16 cellular contexts compared by ENCODE assay signal in the genomic region with DNA sequence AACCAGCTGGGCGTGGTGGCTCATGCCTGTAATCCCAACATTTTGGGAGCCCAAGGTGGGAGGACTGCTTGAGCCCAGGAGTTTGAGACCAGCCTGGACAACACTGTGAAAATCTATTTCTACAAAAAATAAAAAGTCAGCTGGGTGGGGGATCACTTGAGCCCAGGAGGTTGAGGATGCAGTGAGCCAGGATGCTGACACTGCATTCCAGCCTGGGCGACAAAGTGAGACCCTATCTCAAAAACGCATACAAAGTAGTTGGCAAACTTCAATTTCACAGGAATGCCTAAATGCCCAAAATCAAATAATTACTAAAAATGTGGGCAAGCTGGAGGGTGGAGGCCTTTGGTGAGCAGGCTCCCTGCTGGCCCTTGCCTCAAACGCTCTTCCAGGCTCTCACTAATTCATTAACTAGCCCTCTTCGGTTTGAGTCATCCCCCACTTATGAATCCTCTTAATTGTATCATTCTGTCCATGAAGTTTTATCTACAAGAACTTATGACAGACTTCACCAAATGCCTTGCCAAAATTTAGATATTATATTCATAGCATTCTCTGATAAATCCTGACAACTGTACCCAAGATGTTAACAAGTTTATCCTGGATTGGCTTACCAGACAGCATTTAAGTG.
DNase-seq lines count a peak whose midpoint lies in the region; ATAC-seq and TF ChIP-seq lines count a peak whose summit lies in the region.
"Had no signal": no experiment of that assay in that cellular context is flagged by ENCODE, and none has a peak within 500 bp of the region (broad histone marks: within the 10 kb centered on the region; RNA-seq: fewer than 3 reads in every experiment).

No MANE protein-coding gene starts in this region.

- H4K20me1 ChIP-seq in BLaER1 treated with 17β-estradiol and CSF1 and Interleukin-3, amounts not matched to agents 10 nM and 100 nM, result no peaks in the 10 kb centered on the region

- 81 to 82% methylated on average over 5 of the region's 5 CpGs for WGBS in lower leg skin, 2 donors

- H3K4me2 ChIP-seq in BLaER1 treated with 17β-estradiol and CSF1 and Interleukin-3, amounts not matched to agents 10 nM and 100 nM, result peak overlapping the region; percentile 39 to 95 (median 69); a peak in 20 of 22 replicates

- H3K4me3 Mint-ChIP-seq in osteocyte (ENCODE audit: unreplicated experiment), result no peak overlapping the region
- H3K4me3 Mint-ChIP-seq: CD8-positive, alpha-beta memory T cell; H9; naive B cell had no signal

- peaks cover 17% of the 10 kb centered on the region for H3K36me3 Mint-ChIP-seq in osteocyte (ENCODE audit: unreplicated experiment)

- peaks cover 3% of the 10 kb centered on the region for H3K9me3 Mint-ChIP-seq in osteocyte (ENCODE audit: unreplicated experiment)
- H3K9me3 Mint-ChIP-seq: CD8-positive, alpha-beta memory T cell had no signal

- peak overlapping the region; percentile 97 for H3K27ac Mint-ChIP-seq in osteocyte (ENCODE audit: unreplicated experiment)

- H3K27me3 Mint-ChIP-seq in osteocyte (ENCODE audit: unreplicated experiment), result no peaks in the 10 kb centered on the region
- H3K27me3 Mint-ChIP-seq: CD8-positive, alpha-beta memory T cell; naive B cell had no signal

- no peak for TF ChIP-seq POLR2A in lower leg skin (IDR thresholded peaks at IDR 0.05)

- H3K27me3 ChIP-seq in BLaER1 treated with 17β-estradiol and CSF1 and Interleukin-3, amounts not matched to agents 10 nM and 100 nM, result no peaks in the 10 kb centered on the region
- H3K27me3 ChIP-seq in adipocyte (replicated peaks; ENCODE audit: control insufficient read depth, insufficient read depth, low read length), result no peaks in the 10 kb centered on the region
- no peaks in the 10 kb centered on the region for H3K27me3 ChIP-seq in foreskin keratinocyte

- no peak for ATAC-seq in foreskin keratinocyte

- no peak overlapping the region for H3K4me3 ChIP-seq in BLaER1 treated with 17β-estradiol and CSF1 and Interleukin-3, amounts not matched to agents 10 nM and 100 nM
- H3K4me3 ChIP-seq in adipocyte (ENCODE audit: low read length) (no peak overlapping the region), lower leg skin (ENCODE audit: low read depth, poor library complexity, severe bottlenecking) (no peak overlapping the region)

- peak overlapping the region; percentile 81 to 94 (median 90) for H3K27ac ChIP-seq in BLaER1 treated with 17β-estradiol and CSF1 and Interleukin-3, amounts not matched to agents 10 nM and 100 nM
- H3K27ac ChIP-seq in foreskin keratinocyte, result no peak overlapping the region

- DNase-seq in EH (ENCODE audit: low read depth) (peak; percentile 29), adipocyte (ENCODE audit: low read depth) (no peak), osteocyte (ENCODE audit: extremely low spot score, unreplicated experiment) (no peak), NCI-H510A (lab: John Stamatoyannopoulos, UW) (no peak), lower leg skin (ENCODE audit: low spot score in 2 of 2) (no peak), foreskin keratinocyte (no peak)
- DNase-seq: activated naive CD4-positive, alpha-beta T cell; CD8-positive, alpha-beta memory T cell; central memory CD4-positive, alpha-beta T cell; H9; naive B cell; NCI-H1694 treated with DMSO at 0.1 percent for 48 hours; NCI-H526; retina; T1000 had no signal

- H3K36me3 ChIP-seq in BLaER1 treated with 17β-estradiol and CSF1 and Interleukin-3, amounts not matched to agents 10 nM and 100 nM, result peaks cover 5 to 33% (median 31%) of the 10 kb centered on the region in 11 experiments; a peak in 19 of 22 replicates
- H3K36me3 ChIP-seq in adipocyte (ENCODE audit: control insufficient read depth, insufficient read depth, low read length, severe bottlenecking), result peaks cover 10% of the 10 kb centered on the region

- H3K9me3 ChIP-seq in BLaER1 treated with 17β-estradiol and CSF1 and Interleukin-3, amounts not matched to agents 10 nM and 100 nM (replicated peaks in 1 of 11), result peaks cover 0 to 30% (median 24%) of the 10 kb centered on the region in 11 experiments; a peak in 18 of 22 replicates
- no peaks in the 10 kb centered on the region for H3K9me3 ChIP-seq in adipocyte (ENCODE audit: control insufficient read depth, low read length)

- H3K4me1 Mint-ChIP-seq in osteocyte (ENCODE audit: unreplicated experiment), result peaks cover 20% of the 10 kb centered on the region
- H3K4me1 Mint-ChIP-seq: H9 had no signal

- peaks cover 21 to 63% (median 40%) of the 10 kb centered on the region in 10 experiments for H3K4me1 ChIP-seq in BLaER1 treated with 17β-estradiol and CSF1 and Interleukin-3, amounts not matched to agents 10 nM and 100 nM
- H3K4me1 ChIP-seq in adipocyte (ENCODE audit: control insufficient read depth, insufficient read depth, low read length) (peaks cover 28% of the 10 kb centered on the region), foreskin keratinocyte (peaks cover 4% of the 10 kb centered on the region)

- intact Hi-C loops in lower leg skin (cut with DNase I; ENCODE audit: low total_unique reads), result no loop called here

- peak overlapping the region in 10 of 11 experiments; percentile 39 to 76 (median 72); a peak in 17 of 22 replicates for H3K9ac ChIP-seq in BLaER1 treated with 17β-estradiol and CSF1 and Interleukin-3, amounts not matched to agents 10 nM and 100 nM
- H3K9ac ChIP-seq in adipocyte (ENCODE audit: low read length), result peak overlapping the region; percentile 25

- no peak for TF ChIP-seq CTCF in osteocyte (IDR thresholded peaks at IDR 0.05)
- no peak for TF ChIP-seq CTCF in lower leg skin (IDR thresholded peaks at IDR 0.05)
- no peak for TF ChIP-seq CTCF in foreskin keratinocyte (conservative IDR thresholded peaks at IDR 0.05)
